15 cellular contexts compared by ENCODE assay signal in genomic region chr2:61419129-61419528, GRCh38. TPM values are rescaled to one million over a fixed set of nuclear protein-coding genes. Genes with fewer than 3 reads are reported as not detected.
A peak's percentile ranks its signal among the peaks of the same experiment; 100 is the strongest.
DNase-seq lines count a peak whose midpoint lies in the region; ATAC-seq and TF ChIP-seq lines count a peak whose summit lies in the region.
"Had no signal": no experiment of that assay in that cellular context is flagged by ENCODE, and none has a peak within 500 bp of the region (broad histone marks: within the 10 kb centered on the region; RNA-seq: fewer than 3 reads in every experiment).

No MANE protein-coding gene starts in this region.

- H3K27me3 ChIP-seq in CD4-positive, CD25-positive, alpha-beta regulatory T cell (ENCODE audit: control insufficient read depth, insufficient read depth, low read length): no peaks in the 10 kb centered on the region
- H3K27me3 ChIP-seq in SU-DHL-6 (ENCODE audit: low read length): no peaks in the 10 kb centered on the region
- H3K27me3 ChIP-seq: colonic mucosa had no signal

- peaks cover 98% of the 10 kb centered on the region for H3K79me2 ChIP-seq in SU-DHL-6 (ENCODE audit: insufficient read depth, low read length)

- peak overlapping the region; percentile 76 for H3K4me2 ChIP-seq in SU-DHL-6 (ENCODE audit: low read depth, low read length, poor library complexity, severe bottlenecking)

- no peak for TF ChIP-seq CTCF in SU-DHL-6 (IDR thresholded peaks at IDR 0.05; ENCODE audit: insufficient read depth, low read length, poor library complexity, severe bottlenecking)

- H2AFZ ChIP-seq in SU-DHL-6 (ENCODE audit: low read depth, low read length, severe bottlenecking): no peak overlapping the region

- H3F3A ChIP-seq in SU-DHL-6 (ENCODE audit: insufficient read depth): peaks cover 58% of the 10 kb centered on the region

- H3K27ac ChIP-seq in CD4-positive, CD25-positive, alpha-beta regulatory T cell (ENCODE audit: insufficient read depth, low read length, poor library complexity, severe bottlenecking): peak overlapping the region; percentile 36
- peak overlapping the region; percentile 94 for H3K27ac ChIP-seq in SU-DHL-6 (ENCODE audit: low read depth, low read length)
- H3K27ac ChIP-seq: colonic mucosa had no signal

- H3K4me1 ChIP-seq in CD4-positive, CD25-positive, alpha-beta regulatory T cell (ENCODE audit: control insufficient read depth, insufficient read depth, low read length, poor library complexity, severe bottlenecking): peaks cover 28% of the 10 kb centered on the region
- H3K4me1 ChIP-seq: colonic mucosa had no signal

- peak overlapping the region in 1 of 4 donors; percentile 38 for H3K4me3 Mint-ChIP-seq in CD4-positive, CD25-positive, alpha-beta regulatory T cell
- no peak overlapping the region for H3K4me3 Mint-ChIP-seq in central memory CD8-positive, alpha-beta T cell
- H3K4me3 Mint-ChIP-seq: neural crest cell, T-cell had no signal

- no peak overlapping the region for H3K9ac ChIP-seq in SU-DHL-6 (ENCODE audit: low read length)

- H3K9me3 Mint-ChIP-seq in CD4-positive, CD25-positive, alpha-beta regulatory T cell: no peaks in the 10 kb centered on the region
- no peaks in the 10 kb centered on the region for H3K9me3 Mint-ChIP-seq in central memory CD8-positive, alpha-beta T cell
- H3K9me3 Mint-ChIP-seq: neural crest cell, T-cell had no signal

- no peaks in the 10 kb centered on the region for H3K36me3 Mint-ChIP-seq in CD4-positive, CD25-positive, alpha-beta regulatory T cell
- peaks cover 25% of the 10 kb centered on the region for H3K36me3 Mint-ChIP-seq in central memory CD8-positive, alpha-beta T cell (ENCODE audit: insufficient read depth)

- H3K9me3 ChIP-seq in CD4-positive, CD25-positive, alpha-beta regulatory T cell (ENCODE audit: control insufficient read depth in 2 of 2, low read length in 2 of 2): no peaks in the 10 kb centered on the region
- H3K9me3 ChIP-seq in SU-DHL-6 (ENCODE audit: insufficient read depth, low read length): no peaks in the 10 kb centered on the region
- H3K9me3 ChIP-seq: colonic mucosa had no signal

- DNase-seq in CD4-positive, CD25-positive, alpha-beta regulatory T cell: peak in 2 of 3 donors; percentile 24 to 59
- DNase-seq in central memory CD8-positive, alpha-beta T cell (ENCODE audit: low spot score in 2 of 2): no peak
- DNase-seq in COLO668 (lab: John Stamatoyannopoulos, UW; ENCODE audit: unreplicated experiment) (no peak), LoVo (ENCODE audit: low spot score) (no peak), NCI-H1694 (lab: John Stamatoyannopoulos, UW) (no peak)
- DNase-seq: colonic mucosa, GF-D8, IMR-90, NCI-H1417 treated with DMSO at 0.1 percent for 48 hours had no signal

- no peak overlapping the region for H3K4me3 ChIP-seq in CD4-positive, CD25-positive, alpha-beta regulatory T cell (ENCODE audit: low read depth, low read length)
- no peak overlapping the region for H3K4me3 ChIP-seq in SU-DHL-6 (ENCODE audit: insufficient read depth, low read length, poor library complexity, severe bottlenecking)
- H3K4me3 ChIP-seq: colonic mucosa had no signal

- no peak overlapping the region for H3K27ac Mint-ChIP-seq in CD4-positive, CD25-positive, alpha-beta regulatory T cell
- peak overlapping the region; percentile 35 for H3K27ac Mint-ChIP-seq in central memory CD8-positive, alpha-beta T cell (ENCODE audit: low read depth)

- H3K27me3 Mint-ChIP-seq in CD4-positive, CD25-positive, alpha-beta regulatory T cell: no peaks in the 10 kb centered on the region
- H3K27me3 Mint-ChIP-seq in central memory CD8-positive, alpha-beta T cell: no peaks in the 10 kb centered on the region
- H3K27me3 Mint-ChIP-seq: T-cell had no signal

- H4K20me1 ChIP-seq in SU-DHL-6 (ENCODE audit: low read depth, low read length): peaks cover 17% of the 10 kb centered on the region

- ATAC-seq in CD4-positive, CD25-positive, alpha-beta regulatory T cell (ENCODE audit: low read depth in 2 of 2): no peak
- ATAC-seq in GM18868 (IDR thresholded peaks at IDR 0.05; ENCODE audit: unreplicated experiment): peak; percentile 47
- peak; percentile 78 for ATAC-seq in central memory CD8-positive, alpha-beta T cell (replicated peaks; ENCODE audit: extremely low read depth, poor library complexity, severe bottlenecking)
- ATAC-seq: esophagus mucosa, Panc1 had no signal

- H3K36me3 ChIP-seq in CD4-positive, CD25-positive, alpha-beta regulatory T cell (ENCODE audit: control insufficient read depth, insufficient read depth, low read length): peaks cover 11% of the 10 kb centered on the region
- H3K36me3 ChIP-seq in SU-DHL-6 (ENCODE audit: low read length): peaks cover 31% of the 10 kb centered on the region
- H3K36me3 ChIP-seq: colonic mucosa had no signal

- H3K9me2 ChIP-seq in SU-DHL-6 (replicated peaks; ENCODE audit: insufficient read depth, low read length): no peaks in the 10 kb centered on the region

- H3K4me1 Mint-ChIP-seq in CD4-positive, CD25-positive, alpha-beta regulatory T cell: peaks cover 36 to 73% (median 56%) of the 10 kb centered on the region in 4 donors
- H3K4me1 Mint-ChIP-seq in central memory CD8-positive, alpha-beta T cell: peaks cover 57% of the 10 kb centered on the region
- H3K4me1 Mint-ChIP-seq: neural crest cell had no signal

RNA-seq across cellular contexts. Expression of gene USP34, which starts 51.8 kb away (rescaled TPM):
- total RNA-seq in CD4-positive, CD25-positive, alpha-beta regulatory T cell: 197 TPM
- 10 to 100 TPM; 16.6 to 20.9 (median 17.5) TPM for polyA plus RNA-seq in CD4-positive, CD25-positive, alpha-beta regulatory T cell

Comparison
In these comparisons a context has a peak if more than half of its experiments do, and no peak if none do; other contexts are left out.
1. ATAC-seq: peak in GM18868 (single experiment) and central memory CD8-positive, alpha-beta T cell (single experiment); none in CD4-positive, CD25-positive, alpha-beta regulatory T cell (0 of 2).
2. DNase-seq: peak in CD4-positive, CD25-positive, alpha-beta regulatory T cell (2 of 3); none in central memory CD8-positive, alpha-beta T cell (0 of 2), COLO668 (single experiment), LoVo (single experiment) and NCI-H1694 (single experiment).